3 cellular contexts compared by ENCODE assay signal in the genomic region with DNA sequence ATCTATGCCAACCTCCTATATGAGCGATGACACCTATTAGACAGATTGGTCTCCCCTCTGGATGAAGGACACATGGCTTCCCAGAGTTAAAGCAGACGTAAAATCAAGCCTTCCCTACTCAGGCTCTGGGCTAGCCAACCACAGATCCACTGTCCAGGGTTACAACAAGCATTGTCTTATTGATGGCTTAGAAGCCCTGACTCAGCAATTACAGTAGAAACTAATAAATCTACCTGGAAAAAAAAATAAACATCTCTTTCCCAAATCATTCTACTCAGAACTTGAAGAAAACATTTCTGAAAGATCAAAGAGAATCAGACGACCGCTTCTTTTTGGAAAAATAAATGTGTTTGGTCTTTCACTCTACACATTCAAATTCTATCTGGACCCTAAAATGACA.
TF ChIP-seq lines count a peak whose summit lies in the region.

No MANE protein-coding gene starts in this region.

TF ChIP-seq in GM23338, 12 proteins besides CTCF, POLR2A, EP300 and RAD21 (continues in another document):
- no peak for TF ChIP-seq POLR2AphosphoS5 (IDR thresholded peaks at IDR 0.05; ENCODE audit: low read depth)
- TF ChIP-seq JUNB (IDR thresholded peaks at IDR 0.05; ENCODE audit: unreplicated experiment) = no peak
- TF ChIP-seq EZH2 (IDR thresholded peaks at IDR 0.05; ENCODE audit: low read depth, unreplicated experiment) = no peak
- no peak for TF ChIP-seq ETS1 (IDR thresholded peaks at IDR 0.05)
- TF ChIP-seq STAT1 (IDR thresholded peaks at IDR 0.05; ENCODE audit: unreplicated experiment) = no peak

TF ChIP-seq in IMR-90, 13 proteins besides CTCF, POLR2A, EP300 and RAD21:
- peak; percentile 96 for TF ChIP-seq MAFK (IDR thresholded peaks at IDR 0.05; ENCODE audit: low read depth, low read length)
- no peak for TF ChIP-seq SMC3 (IDR thresholded peaks at IDR 0.05; ENCODE audit: low read depth, low read length)

TF ChIP-seq in endothelial cell of umbilical vein, 7 proteins besides CTCF, POLR2A, EP300 and RAD21:
- TF ChIP-seq POLR2AphosphoS5 (IDR thresholded peaks at IDR 0.05; ENCODE audit: insufficient read depth, low read depth, low read length) (no peak), JUN (IDR thresholded peaks at IDR 0.05; ENCODE audit: borderline replicate concordance, insufficient read depth, insufficient read length, low read depth) (no peak), FOS (IDR thresholded peaks at IDR 0.05; ENCODE audit: borderline replicate concordance, insufficient read depth, low read length) (no peak), MYC (IDR thresholded peaks at IDR 0.05; ENCODE audit: low read depth, low read length) (no peak), GATA2 (IDR thresholded peaks at IDR 0.05; ENCODE audit: insufficient read depth, insufficient read length, low read depth, low read length) (no peak), EZH2 (IDR thresholded peaks at IDR 0.05; ENCODE audit: borderline replicate concordance, low read depth, low read length, severe bottlenecking) (no peak)
- TF ChIP-seq, protein P1, sequence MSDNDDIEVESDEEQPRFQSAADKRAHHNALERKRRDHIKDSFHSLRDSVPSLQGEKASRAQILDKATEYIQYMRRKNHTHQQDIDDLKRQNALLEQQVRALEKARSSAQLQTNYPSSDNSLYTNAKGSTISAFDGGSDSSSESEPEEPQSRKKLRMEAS (IDR thresholded peaks at IDR 0.05; ENCODE audit: insufficient read depth, insufficient read length) = no peak
